In the genomic region with DNA sequence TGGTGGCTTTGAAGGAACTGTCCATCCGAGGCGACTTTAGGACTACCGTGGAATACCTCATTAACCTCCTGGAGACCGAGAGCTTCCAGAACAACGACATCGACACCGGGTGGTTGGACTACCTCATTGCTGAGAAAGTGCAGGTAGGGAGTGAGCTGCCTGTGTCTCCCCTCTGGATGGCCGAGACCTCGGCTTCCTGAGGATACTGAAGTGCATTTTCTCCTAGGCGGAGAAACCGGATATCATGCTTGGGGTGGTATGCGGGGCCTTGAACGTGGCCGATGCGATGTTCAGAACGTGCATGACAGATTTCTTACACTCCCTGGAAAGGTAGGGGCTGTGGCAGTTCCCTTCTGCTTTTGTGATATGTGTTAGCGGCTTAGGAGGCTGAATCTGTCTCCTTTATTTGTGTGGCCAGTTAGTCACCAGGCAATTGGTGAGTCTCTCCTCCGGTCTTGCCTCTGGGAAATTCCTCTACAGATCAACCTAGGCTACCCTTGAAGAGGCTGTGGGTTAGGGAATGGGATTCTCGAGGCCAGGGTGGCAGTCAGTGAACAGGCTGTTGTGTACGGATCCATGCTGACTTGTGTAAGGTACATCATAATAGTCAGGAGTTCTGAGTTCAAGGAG, we compare ENCODE assay signal across 20 cellular contexts.
DNase-seq lines count a peak whose midpoint lies in the region; TF ChIP-seq lines count a peak whose summit lies in the region.
"Had no signal": no experiment of that assay in that cellular context is flagged by ENCODE, and none has a peak within 500 bp of the region (broad histone marks: within the 10 kb centered on the region; RNA-seq: fewer than 3 reads in every experiment).

No MANE protein-coding gene starts in this region.

- H3K4ac ChIP-seq in H9 (ENCODE audit: low read depth, low read length): no peak overlapping the region

- H3K9me2 ChIP-seq in GM23248 (ENCODE audit: insufficient read depth) (no peaks in the 10 kb centered on the region), PC-9 (ENCODE audit: insufficient read depth) (no peaks in the 10 kb centered on the region)

- H3K9ac ChIP-seq in GM23248 (no peak overlapping the region), H9 (ENCODE audit: extremely low read depth, insufficient read length, low read length) (no peak overlapping the region)
- H3K9ac ChIP-seq: BLaER1 had no signal

- peak; percentile 22 for DNase-seq in GM23248
- DNase-seq in PC-9: peak in 1 of 2 experiments; percentile 42
- no peak for DNase-seq in epithelial cell of prostate (ENCODE audit: low read depth, low spot score)
- peak; percentile 24 for DNase-seq in renal cortical epithelial cell (ENCODE audit: low read depth)
- DNase-seq in H9: no peak
- DNase-seq in iPS-NIHi11 (ENCODE audit: low spot score): no peak
- no peak for DNase-seq in dermis blood vessel endothelial cell
- DNase-seq: activated CD4-positive, alpha-beta T cell treated with anti-CD3 and anti-CD28 coated beads, Interleukin-2, amount 50 U/mL, for 4 hours; amniotic stem cell; cerebellar nuclear complex; effector CD4-positive, alpha-beta T cell; GOT3; head of caudate nucleus; NCI-H1930; SHP77 treated with DMSO at 0.1 percent for 48 hours had no signal

- H3K14ac ChIP-seq in H9 (ENCODE audit: insufficient read depth, low read length): no peak overlapping the region; the same call in 1 of the 2 replicates

- no TSS peak for BruUV-seq in PC-9 (replicated peaks; lab: Mats Ljungman, UMichigan)

- no peak overlapping the region for H3K4me3 Mint-ChIP-seq in H9
- H3K4me3 Mint-ChIP-seq: IgD-negative memory B cell; stimulated activated effector memory CD8-positive, alpha-beta T cell treated with anti-CD3 and anti-CD28 coated beads, Interleukin-12 subunit alpha, Interleukin-12 subunit beta, amount 100 ng/mL, for 72 hours; T-helper 1 cell treated with Interleukin-12 subunit alpha and Interleukin-12 subunit beta and Interleukin-4 antibody, amounts not matched to agents 30 μg/mL and 1 μg/mL, for 36 hours had no signal

- no peaks in the 10 kb centered on the region for H3K79me1 ChIP-seq in H9 (ENCODE audit: insufficient read depth, low read depth, low read length, poor library complexity, severe bottlenecking)

- no peak overlapping the region for H2BK5ac ChIP-seq in H9 (ENCODE audit: insufficient read length, low read length)

- H2BK12ac ChIP-seq in H9 (ENCODE audit: insufficient read length, low read depth, low read length): no peak overlapping the region

- H3K27ac Mint-ChIP-seq in H9: peak overlapping the region in 1 of 3 experiments; percentile 57; a peak in 1 of 7 replicates
- H3K27ac Mint-ChIP-seq: IgD-negative memory B cell; stimulated activated effector memory CD8-positive, alpha-beta T cell treated with anti-CD3 and anti-CD28 coated beads, Interleukin-12 subunit alpha, Interleukin-12 subunit beta, amount 100 ng/mL, for 72 hours; T-helper 1 cell treated with Interleukin-12 subunit alpha and Interleukin-12 subunit beta and Interleukin-4 antibody, amounts not matched to agents 30 μg/mL and 1 μg/mL, for 36 hours had no signal

- no peaks in the 10 kb centered on the region for H3K9me3 Mint-ChIP-seq in H9
- H3K9me3 Mint-ChIP-seq: stimulated activated effector memory CD8-positive, alpha-beta T cell treated with anti-CD3 and anti-CD28 coated beads, Interleukin-12 subunit alpha, Interleukin-12 subunit beta, amount 100 ng/mL, for 72 hours; T-helper 1 cell treated with Interleukin-12 subunit alpha and Interleukin-12 subunit beta and Interleukin-4 antibody, amounts not matched to agents 30 μg/mL and 1 μg/mL, for 36 hours had no signal

- no peak overlapping the region for H3T11ph ChIP-seq in H9 (ENCODE audit: low read length)

- no peak overlapping the region for H2BK120ac ChIP-seq in H9 (ENCODE audit: low read depth, low read length, poor library complexity, severe bottlenecking)

- H4K8ac ChIP-seq in H9 (replicated peaks; ENCODE audit: insufficient read length, low read depth, low read length): no peak overlapping the region

- H3K36me3 ChIP-seq in GM23248 (ENCODE audit: low read depth) (no peaks in the 10 kb centered on the region), PC-9 (ENCODE audit: low read depth) (no peaks in the 10 kb centered on the region)

- H4K91ac ChIP-seq in H9 (ENCODE audit: insufficient read length, low read depth, low read length): no peak overlapping the region

- H3K4me1 ChIP-seq in GM23248 (ENCODE audit: insufficient read depth) (0 out of 2 replicates have a peak, but pooled peaks cover 10% of the 10 kb centered on the region), PC-9 (replicated peaks; ENCODE audit: insufficient read depth) (peaks cover 12% of the 10 kb centered on the region), H9 (ENCODE audit: insufficient read depth, low read length) (no peaks in the 10 kb centered on the region)
- H3K4me1 ChIP-seq: BLaER1 had no signal

- no peaks in the 10 kb centered on the region for H3K79me2 ChIP-seq in GM23248 (ENCODE audit: insufficient read depth)
- H3K79me2 ChIP-seq in PC-9 (ENCODE audit: low read depth): no peaks in the 10 kb centered on the region
- H3K79me2 ChIP-seq in H9 (ENCODE audit: insufficient read depth, low read length): no peaks in the 10 kb centered on the region

- H2AFZ ChIP-seq in GM23248 (no peak overlapping the region), PC-9 (no peak overlapping the region), H9 (ENCODE audit: low read length) (no peak overlapping the region)

- H3K23me2 ChIP-seq in H9 (ENCODE audit: insufficient read length, low read depth, low read length, poor library complexity, severe bottlenecking): no peaks in the 10 kb centered on the region

- H2BK15ac ChIP-seq in H9 (ENCODE audit: low read depth, low read length): no peak overlapping the region

- H3K56ac ChIP-seq in H9 (ENCODE audit: insufficient read length, low read depth, low read length): no peak overlapping the region

- no peaks in the 10 kb centered on the region for H3K27me3 Mint-ChIP-seq in H9 (ENCODE audit: low read depth)
- H3K27me3 Mint-ChIP-seq: IgD-negative memory B cell had no signal

- H3K23ac ChIP-seq in H9 (ENCODE audit: insufficient read length, low read depth, low read length): no peak overlapping the region

- no peak overlapping the region for H3K4me3 ChIP-seq in GM23248
- no peak overlapping the region for H3K4me3 ChIP-seq in PC-9
- H3K4me3 ChIP-seq: BLaER1, right lobe of liver had no signal

- H3K36me3 Mint-ChIP-seq in H9 (ENCODE audit: insufficient read depth in 1 of 3, low read depth in 3 of 3): peaks cover 8 to 36% (median 18%) of the 10 kb centered on the region in 3 experiments; a peak in 6 of 7 replicates
- H3K36me3 Mint-ChIP-seq: stimulated activated effector memory CD8-positive, alpha-beta T cell treated with anti-CD3 and anti-CD28 coated beads, Interleukin-12 subunit alpha, Interleukin-12 subunit beta, amount 100 ng/mL, for 72 hours had no signal

- 91 to 93% methylated on average over 20 of the region's 20 CpGs for WGBS in GM23248 (ENCODE audit: low coverage in 1 of 2, low lambda C conversion rate in 2 of 2, missing lambda C conversion rate in 2 of 2), 2 experiments
- no CpG with 5 or more reads among the region's 20 CpGs for WGBS in H9 (ENCODE audit: extremely low coverage, insufficient read length, low lambda C conversion rate)

- TF ChIP-seq CTCF in PC-9 (conservative IDR thresholded peaks at IDR 0.05) (no peak), H9 (conservative IDR thresholded peaks at IDR 0.05) (no peak)

- intact Hi-C loops in PC-9 (cut with micrococcal nuclease; ENCODE audit: unreplicated experiment): no loop called here

- H3F3A ChIP-seq in GM23248 (ENCODE audit: insufficient read depth) (no peaks in the 10 kb centered on the region), PC-9 (ENCODE audit: insufficient read depth, low read depth) (peaks cover 17% of the 10 kb centered on the region; the same call in 1 of the 2 replicates)

- H4K5ac ChIP-seq in H9 (ENCODE audit: insufficient read length, low read depth, low read length): no peak overlapping the region

- H3K4me2 ChIP-seq in GM23248 (ENCODE audit: unreplicated experiment) (no peak overlapping the region), PC-9 (peak overlapping the region; percentile 49), H9 (ENCODE audit: insufficient read depth, insufficient read length, low read length) (no peak overlapping the region)
- H3K4me2 ChIP-seq: BLaER1 had no signal

- no peaks in the 10 kb centered on the region for H3K4me1 Mint-ChIP-seq in H9
- H3K4me1 Mint-ChIP-seq: IgD-negative memory B cell; stimulated activated effector memory CD8-positive, alpha-beta T cell treated with anti-CD3 and anti-CD28 coated beads, Interleukin-12 subunit alpha, Interleukin-12 subunit beta, amount 100 ng/mL, for 72 hours had no signal

- CTCF ChIA-PET in PC-9 (lab: Charles Lee): no interaction called here

- H3K9me3 ChIP-seq in GM23248 (ENCODE audit: low read depth) (no peaks in the 10 kb centered on the region), PC-9 (ENCODE audit: insufficient read depth, low read depth) (no peaks in the 10 kb centered on the region), H9 (ENCODE audit: control insufficient read depth, low read depth, low read length) (no peaks in the 10 kb centered on the region)
- H3K9me3 ChIP-seq: BLaER1, right lobe of liver had no signal

- no peak overlapping the region for H2BK20ac ChIP-seq in H9 (ENCODE audit: low read depth, low read length, poor library complexity, severe bottlenecking)

- H3K27me3 ChIP-seq in GM23248 (replicated peaks; ENCODE audit: insufficient read depth): no peaks in the 10 kb centered on the region
- no peaks in the 10 kb centered on the region for H3K27me3 ChIP-seq in PC-9 (ENCODE audit: insufficient read depth, low read depth)
- no peaks in the 10 kb centered on the region for H3K27me3 ChIP-seq in H9 (ENCODE audit: insufficient read depth, low read length)
- H3K27me3 ChIP-seq: BLaER1, right lobe of liver had no signal

- no peak overlapping the region for H3K18ac ChIP-seq in H9 (ENCODE audit: insufficient read length, low read depth, low read length)

- H4K20me1 ChIP-seq in GM23248 (ENCODE audit: insufficient read depth) (no peaks in the 10 kb centered on the region), PC-9 (ENCODE audit: insufficient read depth) (no peaks in the 10 kb centered on the region), H9 (ENCODE audit: control insufficient read depth, insufficient read depth, insufficient read length) (no peaks in the 10 kb centered on the region)
- H4K20me1 ChIP-seq: BLaER1 had no signal

- POLR2A ChIA-PET in PC-9 (lab: Charles Lee; ENCODE audit: unreplicated experiment): no interaction called here

- H3K27ac ChIP-seq in GM23248 (no peak overlapping the region), PC-9 (no peak overlapping the region), epithelial cell of prostate (peak overlapping the region; percentile 70), H9 (ENCODE audit: insufficient read length, low read depth, low read length) (no peak overlapping the region)
- H3K27ac ChIP-seq: BLaER1 had no signal

- no peak overlapping the region for H2AK5ac ChIP-seq in H9 (ENCODE audit: insufficient read length, low read length)

- in situ Hi-C loops in GM23248 (cut with MboI): no loop called here

Comparison
In these comparisons a context has a peak if more than half of its experiments do, and no peak if none do; other contexts are left out.
1. DNase-seq: peak in GM23248 (single experiment) and renal cortical epithelial cell (single experiment); none in epithelial cell of prostate (single experiment), H9 (single experiment), iPS-NIHi11 (single experiment) and dermis blood vessel endothelial cell (single experiment).